In the genomic region with DNA sequence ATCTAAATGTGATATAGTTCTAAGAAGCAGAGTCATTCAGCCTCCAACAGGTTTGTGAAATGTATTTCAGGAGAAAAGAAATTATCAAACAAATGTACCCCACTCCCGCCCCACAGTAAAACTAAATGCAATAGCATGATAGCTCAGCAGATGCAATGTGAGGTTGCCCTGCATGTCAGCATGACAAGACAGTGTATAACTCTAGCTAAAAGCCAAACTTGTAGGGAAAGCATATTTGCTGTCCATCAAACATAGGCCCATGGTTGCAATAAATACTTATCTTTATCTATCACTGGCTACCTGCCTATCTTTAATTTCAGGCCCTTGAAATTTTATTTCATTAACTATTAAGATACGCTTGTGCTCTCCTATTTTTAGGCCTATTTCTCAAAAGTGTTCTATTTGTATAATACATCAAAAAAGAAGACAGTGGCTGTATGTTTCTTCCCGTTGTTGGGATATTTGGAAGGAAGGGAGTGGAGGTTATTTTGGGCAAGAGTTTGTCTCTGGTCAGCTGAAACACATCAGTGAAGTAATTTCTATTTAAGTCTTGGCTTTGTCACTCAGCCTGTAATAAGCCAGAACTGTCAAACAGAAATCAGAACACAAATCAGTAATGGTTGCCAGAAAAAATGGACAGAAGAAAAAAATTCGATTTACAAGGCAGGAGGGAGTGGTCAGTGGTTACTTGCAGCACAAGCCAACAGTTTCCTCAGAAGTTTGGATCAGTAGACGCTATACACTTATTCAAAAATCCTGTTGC, we compare ENCODE assay signal across 11 cellular contexts.
"Had no signal": no experiment of that assay in that cellular context is flagged by ENCODE, and none has a peak within 500 bp of the region (broad histone marks: within the 10 kb centered on the region; RNA-seq: fewer than 3 reads in every experiment).

No MANE protein-coding gene starts in this region.

- H3K36me3 Mint-ChIP-seq: natural killer cell had no signal

- H3K27me3 Mint-ChIP-seq: effector memory CD8-positive, alpha-beta T cell had no signal

- H3K27me3 ChIP-seq: adrenal gland had no signal

- H3K4me3 Mint-ChIP-seq: activated naive CD4-positive, alpha-beta T cell treated with anti-CD3 and anti-CD28 coated beads for 36 hours; effector memory CD8-positive, alpha-beta T cell; natural killer cell; T-helper 1 cell treated with Interleukin-12 subunit alpha and Interleukin-12 subunit beta and Interleukin-4 antibody, amounts not matched to agents 30 μg/mL and 1 μg/mL, for 36 hours; WTC11 had no signal

- H3K27ac ChIP-seq: skin epidermis had no signal

- H3K9me3 Mint-ChIP-seq: T-helper 1 cell treated with Interleukin-12 subunit alpha and Interleukin-12 subunit beta and Interleukin-4 antibody, amounts not matched to agents 30 μg/mL and 1 μg/mL, for 36 hours had no signal

- H3K27ac Mint-ChIP-seq: activated naive CD4-positive, alpha-beta T cell treated with anti-CD3 and anti-CD28 coated beads for 36 hours; effector memory CD8-positive, alpha-beta T cell; natural killer cell; T-helper 1 cell treated with Interleukin-12 subunit alpha and Interleukin-12 subunit beta and Interleukin-4 antibody, amounts not matched to agents 30 μg/mL and 1 μg/mL, for 36 hours; WTC11 had no signal

- H3K4me1 ChIP-seq: adrenal gland had no signal

- H3K4me3 ChIP-seq: adrenal gland, lung, skin epidermis had no signal

- H3K4me1 Mint-ChIP-seq: natural killer cell had no signal

- H3K36me3 ChIP-seq: adrenal gland had no signal

- DNase-seq: activated CD4-positive, alpha-beta T cell treated with anti-CD3 and anti-CD28 coated beads for 48 hours; activated naive CD4-positive, alpha-beta T cell treated with anti-CD3 and anti-CD28 coated beads for 36 hours; adrenal gland; central memory CD4-positive, alpha-beta T cell; effector memory CD8-positive, alpha-beta T cell; natural killer cell; trophoblast cell had no signal

- ATAC-seq: effector memory CD8-positive, alpha-beta T cell; natural killer cell; WTC11 had no signal
